Comparison of ENCODE assay signal across 1 cellular context in the genomic region with DNA sequence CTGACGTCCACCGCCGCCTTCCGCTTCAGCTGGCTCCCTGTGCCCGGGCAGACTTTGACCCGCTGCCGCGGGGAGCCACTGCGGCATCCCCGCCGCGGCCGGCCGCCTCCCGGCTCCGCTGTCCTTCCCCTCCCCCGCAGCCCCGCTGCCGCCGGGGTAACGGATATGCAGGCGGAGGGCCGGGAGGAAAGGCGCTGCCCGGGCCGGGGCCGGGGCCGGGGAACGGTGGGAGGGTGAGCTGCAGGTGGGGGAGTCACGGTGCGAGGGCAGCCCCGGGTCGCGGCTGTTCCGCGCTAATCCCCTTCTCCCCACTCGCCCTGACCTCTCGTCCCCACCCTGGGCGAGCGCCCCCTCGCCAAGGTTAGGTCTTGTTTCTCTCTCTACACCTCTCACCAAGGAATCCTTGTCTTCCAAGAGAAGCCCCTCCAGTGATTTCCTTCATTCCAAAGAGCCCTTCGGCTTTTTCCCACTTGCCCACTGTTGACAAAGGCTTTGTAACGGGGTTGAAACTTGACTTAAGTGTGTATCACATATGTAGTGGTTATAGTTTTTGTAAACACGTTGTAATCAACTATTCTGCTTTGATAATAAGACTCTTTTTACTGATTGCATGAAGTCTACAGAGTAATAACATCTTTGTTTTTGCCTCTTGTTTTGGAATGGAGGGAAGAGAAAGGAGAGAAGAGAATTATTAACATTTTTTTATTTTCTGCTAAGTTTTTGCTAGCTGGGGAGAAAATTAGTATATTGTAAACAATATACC.
TF ChIP-seq lines count a peak whose summit lies in the region.

No MANE protein-coding gene starts in this region.

TF ChIP-seq in HepG2, 621 proteins besides CTCF, POLR2A, EP300 and RAD21 (continued from another document and continues in another):
- TF ChIP-seq SKI (IDR thresholded peaks at IDR 0.05; ENCODE audit: partially characterized antibody) (peak; percentile 6), KDM5A (IDR thresholded peaks at IDR 0.05; ENCODE audit: borderline replicate concordance, low read length) (peak; percentile 20; the same call in 1 of the 2 replicates), ZNF776 (CRISPR knock-in tag; IDR thresholded peaks at IDR 0.05) (peak; percentile 47; the same call in 1 of the 2 replicates), KDM5B (CRISPR knock-in tag; IDR thresholded peaks at IDR 0.05; ENCODE audit: borderline replicate concordance) (peak; percentile 72; the same call in 1 of the 2 replicates), HOXA3 (CRISPR knock-in tag; IDR thresholded peaks at IDR 0.05) (peak; percentile 16), KMT2B (CRISPR knock-in tag; IDR thresholded peaks at IDR 0.05) (0 out of 2 replicates have a peak, but pooled peaks have one; percentile 55), HDAC2 (CRISPR knock-in tag; IDR thresholded peaks at IDR 0.05) (peak; percentile 29; the same call in 1 of the 2 replicates), TCF7 (IDR thresholded peaks at IDR 0.05; ENCODE audit: low read depth) (no peak), ZNF558 (CRISPR knock-in tag; IDR thresholded peaks at IDR 0.05; ENCODE audit: borderline replicate concordance) (peak; percentile 67; the same call in 1 of the 2 replicates), LCORL (IDR thresholded peaks at IDR 0.05) (no peak), LCORL (CRISPR knock-in tag; IDR thresholded peaks at IDR 0.05) (no peak), ASH2L (IDR thresholded peaks at IDR 0.05; ENCODE audit: insufficient read length, low read depth, low read length) (peak; percentile 64), GABPB1 (CRISPR knock-in tag; IDR thresholded peaks at IDR 0.05) (peak; percentile 65; the same call in 1 of the 2 replicates), SP2 (CRISPR knock-in tag; IDR thresholded peaks at IDR 0.05) (no peak), MAZ (IDR thresholded peaks at IDR 0.05; ENCODE audit: borderline replicate concordance, low read depth, low read length) (no peak), MAZ (CRISPR knock-in tag; IDR thresholded peaks at IDR 0.05; ENCODE audit: low read depth) (peak; percentile 14; the same call in 1 of the 2 replicates), ZNF510 (CRISPR knock-in tag; IDR thresholded peaks at IDR 0.05; ENCODE audit: low read depth) (no peak), DMAP1 (CRISPR knock-in tag; IDR thresholded peaks at IDR 0.05) (peak; percentile 49; the same call in 1 of the 2 replicates), GTF3A (CRISPR knock-in tag; conservative IDR thresholded peaks at IDR 0.05) (no peak), SNAPC2 (CRISPR knock-in tag; IDR thresholded peaks at IDR 0.05) (0 out of 2 replicates have a peak, but pooled peaks have one; percentile 69), SMYD3 (CRISPR knock-in tag; IDR thresholded peaks at IDR 0.05) (0 out of 2 replicates have a peak, but pooled peaks have one; percentile 59), FOXK1 (CRISPR knock-in tag; IDR thresholded peaks at IDR 0.05; ENCODE audit: borderline replicate concordance, low read depth) (peak; percentile 6; the same call in 1 of the 2 replicates)
- TF ChIP-seq, protein P1, sequence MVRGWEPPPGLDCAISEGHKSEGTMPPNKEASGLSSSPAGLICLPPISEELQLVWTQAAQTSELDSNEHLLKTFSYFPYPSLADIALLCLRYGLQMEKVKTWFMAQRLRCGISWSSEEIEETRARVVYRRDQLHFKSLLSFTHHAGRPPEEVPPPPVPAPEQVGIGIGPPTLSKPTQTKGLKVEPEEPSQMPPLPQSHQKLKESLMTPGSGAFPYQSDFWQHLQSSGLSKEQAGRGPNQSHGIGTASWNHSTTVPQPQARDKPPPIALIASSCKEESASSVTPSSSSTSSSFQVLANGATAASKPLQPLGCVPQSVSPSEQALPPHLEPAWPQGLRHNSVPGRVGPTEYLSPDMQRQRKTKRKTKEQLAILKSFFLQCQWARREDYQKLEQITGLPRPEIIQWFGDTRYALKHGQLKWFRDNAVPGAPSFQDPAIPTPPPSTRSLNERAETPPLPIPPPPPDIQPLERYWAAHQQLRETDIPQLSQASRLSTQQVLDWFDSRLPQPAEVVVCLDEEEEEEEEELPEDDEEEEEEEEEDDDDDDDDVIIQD (CRISPR knock-in tag; IDR thresholded peaks at IDR 0.05; ENCODE audit: low read depth) = no peak
- TF ChIP-seq, protein P2, sequence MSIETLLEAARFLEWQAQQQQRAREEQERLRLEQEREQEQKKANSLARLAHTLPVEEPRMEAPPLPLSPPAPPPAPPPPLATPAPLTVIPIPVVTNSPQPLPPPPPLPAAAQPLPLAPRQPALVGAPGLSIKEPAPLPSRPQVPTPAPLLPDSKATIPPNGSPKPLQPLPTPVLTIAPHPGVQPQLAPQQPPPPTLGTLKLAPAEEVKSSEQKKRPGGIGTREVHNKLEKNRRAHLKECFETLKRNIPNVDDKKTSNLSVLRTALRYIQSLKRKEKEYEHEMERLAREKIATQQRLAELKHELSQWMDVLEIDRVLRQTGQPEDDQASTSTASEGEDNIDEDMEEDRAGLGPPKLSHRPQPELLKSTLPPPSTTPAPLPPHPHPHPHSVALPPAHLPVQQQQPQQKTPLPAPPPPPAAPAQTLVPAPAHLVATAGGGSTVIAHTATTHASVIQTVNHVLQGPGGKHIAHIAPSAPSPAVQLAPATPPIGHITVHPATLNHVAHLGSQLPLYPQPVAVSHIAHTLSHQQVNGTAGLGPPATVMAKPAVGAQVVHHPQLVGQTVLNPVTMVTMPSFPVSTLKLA (IDR thresholded peaks at IDR 0.05) = no peak
- TF ChIP-seq, protein P3, sequence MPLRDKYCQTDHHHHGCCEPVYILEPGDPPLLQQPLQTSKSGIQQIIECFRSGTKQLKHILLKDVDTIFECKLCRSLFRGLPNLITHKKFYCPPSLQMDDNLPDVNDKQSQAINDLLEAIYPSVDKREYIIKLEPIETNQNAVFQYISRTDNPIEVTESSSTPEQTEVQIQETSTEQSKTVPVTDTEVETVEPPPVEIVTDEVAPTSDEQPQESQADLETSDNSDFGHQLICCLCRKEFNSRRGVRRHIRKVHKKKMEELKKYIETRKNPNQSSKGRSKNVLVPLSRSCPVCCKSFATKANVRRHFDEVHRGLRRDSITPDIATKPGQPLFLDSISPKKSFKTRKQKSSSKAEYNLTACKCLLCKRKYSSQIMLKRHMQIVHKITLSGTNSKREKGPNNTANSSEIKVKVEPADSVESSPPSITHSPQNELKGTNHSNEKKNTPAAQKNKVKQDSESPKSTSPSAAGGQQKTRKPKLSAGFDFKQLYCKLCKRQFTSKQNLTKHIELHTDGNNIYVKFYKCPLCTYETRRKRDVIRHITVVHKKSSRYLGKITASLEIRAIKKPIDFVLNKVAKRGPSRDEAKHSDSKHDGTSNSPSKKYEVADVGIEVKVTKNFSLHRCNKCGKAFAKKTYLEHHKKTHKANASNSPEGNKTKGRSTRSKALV (CRISPR knock-in tag; IDR thresholded peaks at IDR 0.05) = 0 out of 2 replicates have a peak, but pooled peaks have one; percentile 34
- TF ChIP-seq, protein P4, sequence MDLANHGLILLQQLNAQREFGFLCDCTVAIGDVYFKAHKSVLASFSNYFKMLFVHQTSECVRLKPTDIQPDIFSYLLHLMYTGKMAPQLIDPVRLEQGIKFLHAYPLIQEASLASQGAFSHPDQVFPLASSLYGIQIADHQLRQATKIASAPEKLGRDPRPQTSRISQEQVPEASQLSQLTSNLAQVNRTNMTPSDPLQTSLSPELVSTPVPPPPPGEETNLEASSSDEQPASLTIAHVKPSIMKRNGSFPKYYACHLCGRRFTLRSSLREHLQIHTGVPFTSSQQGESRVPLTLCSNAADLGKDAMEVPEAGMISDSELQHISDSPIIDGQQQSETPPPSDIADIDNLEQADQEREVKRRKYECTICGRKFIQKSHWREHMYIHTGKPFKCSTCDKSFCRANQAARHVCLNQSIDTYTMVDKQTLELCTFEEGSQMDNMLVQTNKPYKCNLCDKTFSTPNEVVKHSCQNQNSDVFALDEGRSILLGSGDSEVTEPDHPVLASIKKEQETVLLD (CRISPR knock-in tag; IDR thresholded peaks at IDR 0.05; ENCODE audit: low read depth) = 0 out of 2 replicates have a peak, but pooled peaks have one; percentile 21
- TF ChIP-seq, protein P5, sequence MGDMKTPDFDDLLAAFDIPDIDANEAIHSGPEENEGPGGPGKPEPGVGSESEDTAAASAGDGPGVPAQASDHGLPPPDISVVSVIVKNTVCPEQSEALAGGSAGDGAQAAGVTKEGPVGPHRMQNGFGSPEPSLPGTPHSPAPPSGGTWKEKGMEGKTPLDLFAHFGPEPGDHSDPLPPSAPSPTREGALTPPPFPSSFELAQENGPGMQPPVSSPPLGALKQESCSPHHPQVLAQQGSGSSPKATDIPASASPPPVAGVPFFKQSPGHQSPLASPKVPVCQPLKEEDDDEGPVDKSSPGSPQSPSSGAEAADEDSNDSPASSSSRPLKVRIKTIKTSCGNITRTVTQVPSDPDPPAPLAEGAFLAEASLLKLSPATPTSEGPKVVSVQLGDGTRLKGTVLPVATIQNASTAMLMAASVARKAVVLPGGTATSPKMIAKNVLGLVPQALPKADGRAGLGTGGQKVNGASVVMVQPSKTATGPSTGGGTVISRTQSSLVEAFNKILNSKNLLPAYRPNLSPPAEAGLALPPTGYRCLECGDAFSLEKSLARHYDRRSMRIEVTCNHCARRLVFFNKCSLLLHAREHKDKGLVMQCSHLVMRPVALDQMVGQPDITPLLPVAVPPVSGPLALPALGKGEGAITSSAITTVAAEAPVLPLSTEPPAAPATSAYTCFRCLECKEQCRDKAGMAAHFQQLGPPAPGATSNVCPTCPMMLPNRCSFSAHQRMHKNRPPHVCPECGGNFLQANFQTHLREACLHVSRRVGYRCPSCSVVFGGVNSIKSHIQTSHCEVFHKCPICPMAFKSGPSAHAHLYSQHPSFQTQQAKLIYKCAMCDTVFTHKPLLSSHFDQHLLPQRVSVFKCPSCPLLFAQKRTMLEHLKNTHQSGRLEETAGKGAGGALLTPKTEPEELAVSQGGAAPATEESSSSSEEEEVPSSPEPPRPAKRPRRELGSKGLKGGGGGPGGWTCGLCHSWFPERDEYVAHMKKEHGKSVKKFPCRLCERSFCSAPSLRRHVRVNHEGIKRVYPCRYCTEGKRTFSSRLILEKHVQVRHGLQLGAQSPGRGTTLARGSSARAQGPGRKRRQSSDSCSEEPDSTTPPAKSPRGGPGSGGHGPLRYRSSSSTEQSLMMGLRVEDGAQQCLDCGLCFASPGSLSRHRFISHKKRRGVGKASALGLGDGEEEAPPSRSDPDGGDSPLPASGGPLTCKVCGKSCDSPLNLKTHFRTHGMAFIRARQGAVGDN (CRISPR knock-in tag; IDR thresholded peaks at IDR 0.05) = peak; percentile 68
- TF ChIP-seq, protein P6, sequence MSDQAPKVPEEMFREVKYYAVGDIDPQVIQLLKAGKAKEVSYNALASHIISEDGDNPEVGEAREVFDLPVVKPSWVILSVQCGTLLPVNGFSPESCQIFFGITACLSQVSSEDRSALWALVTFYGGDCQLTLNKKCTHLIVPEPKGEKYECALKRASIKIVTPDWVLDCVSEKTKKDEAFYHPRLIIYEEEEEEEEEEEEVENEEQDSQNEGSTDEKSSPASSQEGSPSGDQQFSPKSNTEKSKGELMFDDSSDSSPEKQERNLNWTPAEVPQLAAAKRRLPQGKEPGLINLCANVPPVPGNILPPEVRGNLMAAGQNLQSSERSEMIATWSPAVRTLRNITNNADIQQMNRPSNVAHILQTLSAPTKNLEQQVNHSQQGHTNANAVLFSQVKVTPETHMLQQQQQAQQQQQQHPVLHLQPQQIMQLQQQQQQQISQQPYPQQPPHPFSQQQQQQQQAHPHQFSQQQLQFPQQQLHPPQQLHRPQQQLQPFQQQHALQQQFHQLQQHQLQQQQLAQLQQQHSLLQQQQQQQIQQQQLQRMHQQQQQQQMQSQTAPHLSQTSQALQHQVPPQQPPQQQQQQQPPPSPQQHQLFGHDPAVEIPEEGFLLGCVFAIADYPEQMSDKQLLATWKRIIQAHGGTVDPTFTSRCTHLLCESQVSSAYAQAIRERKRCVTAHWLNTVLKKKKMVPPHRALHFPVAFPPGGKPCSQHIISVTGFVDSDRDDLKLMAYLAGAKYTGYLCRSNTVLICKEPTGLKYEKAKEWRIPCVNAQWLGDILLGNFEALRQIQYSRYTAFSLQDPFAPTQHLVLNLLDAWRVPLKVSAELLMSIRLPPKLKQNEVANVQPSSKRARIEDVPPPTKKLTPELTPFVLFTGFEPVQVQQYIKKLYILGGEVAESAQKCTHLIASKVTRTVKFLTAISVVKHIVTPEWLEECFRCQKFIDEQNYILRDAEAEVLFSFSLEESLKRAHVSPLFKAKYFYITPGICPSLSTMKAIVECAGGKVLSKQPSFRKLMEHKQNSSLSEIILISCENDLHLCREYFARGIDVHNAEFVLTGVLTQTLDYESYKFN (CRISPR knock-in tag; conservative IDR thresholded peaks at IDR 0.05) = 0 out of 2 replicates have a peak, but pooled peaks have one; percentile 19
- TF ChIP-seq, protein P7, sequence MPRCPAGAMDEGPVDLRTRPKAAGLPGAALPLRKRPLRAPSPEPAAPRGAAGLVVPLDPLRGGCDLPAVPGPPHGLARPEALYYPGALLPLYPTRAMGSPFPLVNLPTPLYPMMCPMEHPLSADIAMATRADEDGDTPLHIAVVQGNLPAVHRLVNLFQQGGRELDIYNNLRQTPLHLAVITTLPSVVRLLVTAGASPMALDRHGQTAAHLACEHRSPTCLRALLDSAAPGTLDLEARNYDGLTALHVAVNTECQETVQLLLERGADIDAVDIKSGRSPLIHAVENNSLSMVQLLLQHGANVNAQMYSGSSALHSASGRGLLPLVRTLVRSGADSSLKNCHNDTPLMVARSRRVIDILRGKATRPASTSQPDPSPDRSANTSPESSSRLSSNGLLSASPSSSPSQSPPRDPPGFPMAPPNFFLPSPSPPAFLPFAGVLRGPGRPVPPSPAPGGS (CRISPR knock-in tag; IDR thresholded peaks at IDR 0.05) = peak; percentile 69; the same call in 1 of the 2 replicates
- TF ChIP-seq, protein P8, sequence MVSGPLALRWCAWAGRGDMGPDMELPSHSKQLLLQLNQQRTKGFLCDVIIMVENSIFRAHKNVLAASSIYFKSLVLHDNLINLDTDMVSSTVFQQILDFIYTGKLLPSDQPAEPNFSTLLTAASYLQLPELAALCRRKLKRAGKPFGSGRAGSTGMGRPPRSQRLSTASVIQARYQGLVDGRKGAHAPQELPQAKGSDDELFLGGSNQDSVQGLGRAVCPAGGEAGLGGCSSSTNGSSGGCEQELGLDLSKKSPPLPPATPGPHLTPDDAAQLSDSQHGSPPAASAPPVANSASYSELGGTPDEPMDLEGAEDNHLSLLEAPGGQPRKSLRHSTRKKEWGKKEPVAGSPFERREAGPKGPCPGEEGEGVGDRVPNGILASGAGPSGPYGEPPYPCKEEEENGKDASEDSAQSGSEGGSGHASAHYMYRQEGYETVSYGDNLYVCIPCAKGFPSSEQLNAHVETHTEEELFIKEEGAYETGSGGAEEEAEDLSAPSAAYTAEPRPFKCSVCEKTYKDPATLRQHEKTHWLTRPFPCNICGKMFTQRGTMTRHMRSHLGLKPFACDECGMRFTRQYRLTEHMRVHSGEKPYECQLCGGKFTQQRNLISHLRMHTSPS (CRISPR knock-in tag; IDR thresholded peaks at IDR 0.05; ENCODE audit: low read depth) = no peak
- TF ChIP-seq, protein P9, sequence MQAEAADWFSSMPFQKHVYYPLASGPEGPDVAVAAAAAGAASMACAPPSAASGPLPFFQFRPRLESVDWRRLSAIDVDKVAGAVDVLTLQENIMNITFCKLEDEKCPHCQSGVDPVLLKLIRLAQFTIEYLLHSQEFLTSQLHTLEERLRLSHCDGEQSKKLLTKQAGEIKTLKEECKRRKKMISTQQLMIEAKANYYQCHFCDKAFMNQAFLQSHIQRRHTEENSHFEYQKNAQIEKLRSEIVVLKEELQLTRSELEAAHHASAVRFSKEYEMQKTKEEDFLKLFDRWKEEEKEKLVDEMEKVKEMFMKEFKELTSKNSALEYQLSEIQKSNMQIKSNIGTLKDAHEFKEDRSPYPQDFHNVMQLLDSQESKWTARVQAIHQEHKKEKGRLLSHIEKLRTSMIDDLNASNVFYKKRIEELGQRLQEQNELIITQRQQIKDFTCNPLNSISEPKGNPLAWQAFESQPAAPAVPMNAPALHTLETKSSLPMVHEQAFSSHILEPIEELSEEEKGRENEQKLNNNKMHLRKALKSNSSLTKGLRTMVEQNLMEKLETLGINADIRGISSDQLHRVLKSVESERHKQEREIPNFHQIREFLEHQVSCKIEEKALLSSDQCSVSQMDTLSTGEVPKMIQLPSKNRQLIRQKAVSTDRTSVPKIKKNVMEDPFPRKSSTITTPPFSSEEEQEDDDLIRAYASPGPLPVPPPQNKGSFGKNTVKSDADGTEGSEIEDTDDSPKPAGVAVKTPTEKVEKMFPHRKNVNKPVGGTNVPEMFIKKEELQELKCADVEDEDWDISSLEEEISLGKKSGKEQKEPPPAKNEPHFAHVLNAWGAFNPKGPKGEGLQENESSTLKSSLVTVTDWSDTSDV (CRISPR knock-in tag; IDR thresholded peaks at IDR 0.05) = peak; percentile 49; the same call in 1 of the 2 replicates
